19 cellular contexts compared by ENCODE assay signal in genomic region chr11:608751-609354, GRCh38. TPM values are rescaled to one million over a fixed set of nuclear protein-coding genes. Genes with fewer than 3 reads are reported as not detected.
DNase-seq lines count a peak whose midpoint lies in the region; ATAC-seq, FAIRE-seq and TF ChIP-seq lines count a peak whose summit lies in the region.
"Had no signal": no experiment of that assay in that cellular context is flagged by ENCODE, and none has a peak within 500 bp of the region (broad histone marks: within the 10 kb centered on the region; RNA-seq: fewer than 3 reads in every experiment).

No MANE protein-coding gene starts in this region.

- TSS peak; percentile 11 for BruUV-seq in K562 (replicated peaks; lab: Mats Ljungman, UMichigan)

- 94% methylated on average over 25 of the region's 37 CpGs for WGBS in K562 (ENCODE audit: insufficient coverage, low coverage, missing lambda C conversion rate)

- CTCF ChIA-PET in activated CD8-positive, alpha-beta memory T cell treated with anti-CD3 and anti-CD28 coated beads, Interleukin-2, amount 10 ng/mL, durations not matched to agents 7 days and 5 days (lab: Charles Lee), result interaction anchor here (1.1 to 1.6 kb wide), 2 partner anchors 54 to 90 kb away, joined by 3 read pairs; no protein-coding TSS in a partner anchor
- CTCF ChIA-PET in K562 (lab: Yijun Ruan, JAX; ENCODE audit: low intra/inter-chr PET ratio), result no interaction called here

- TF ChIP-seq CTCF in CD14-positive monocyte (IDR thresholded peaks at IDR 0.05) (no peak), K562 (IDR thresholded peaks at IDR 0.05 in 2 of 3, conservative IDR thresholded peaks at IDR 0.05 in 1 of 3; ENCODE audit: insufficient read depth in 2 of 3, low read depth in 1 of 3, low read length in 3 of 3) (no peak), nephron progenitor cell (IDR thresholded peaks at IDR 0.05) (no peak)

- in situ Hi-C loops in K562 (cut with MboI), result no loop called here

- H3K4me1 ChIP-seq in K562 (replicated peaks in 1 of 2; ENCODE audit: control insufficient read depth in 2 of 2, insufficient read depth in 2 of 2, low read length in 2 of 2), result peaks cover 0 to 50% of the 10 kb centered on the region in 2 experiments; a peak in 4 of 5 replicates

- TF ChIP-seq RAD21 in K562 (CRISPR knock-in tag; conservative IDR thresholded peaks at IDR 0.05 in 1 of 2, IDR thresholded peaks at IDR 0.05 in 1 of 2), result no peak

- peaks cover 98% of the 10 kb centered on the region for H3K36me3 ChIP-seq in K562 (ENCODE audit: control insufficient read depth, insufficient read depth, low read length)

- H3K27me3 Mint-ChIP-seq in activated CD8-positive, alpha-beta memory T cell treated with anti-CD3 and anti-CD28 coated beads, Interleukin-2, amount 10 ng/mL, durations not matched to agents 7 days and 5 days, result no peaks in the 10 kb centered on the region
- H3K27me3 Mint-ChIP-seq in CD14-positive monocyte (ENCODE audit: low read depth in 3 of 3) (peaks cover 0 to 1% (median 0%) of the 10 kb centered on the region in 3 donors), nephron progenitor cell (ENCODE audit: low read depth, poor library complexity) (no peaks in the 10 kb centered on the region)

- intact Hi-C loops in CD14-positive monocyte (cut with micrococcal nuclease) (no loop called here), K562 (cut with micrococcal nuclease) (no loop called here)

- H3K27ac Mint-ChIP-seq in activated CD8-positive, alpha-beta memory T cell treated with anti-CD3 and anti-CD28 coated beads, Interleukin-2, amount 10 ng/mL, durations not matched to agents 7 days and 5 days, result peak overlapping the region; percentile 49
- peak overlapping the region in 2 of 7 donors; percentile 33 to 43 for H3K27ac Mint-ChIP-seq in CD14-positive monocyte
- peak overlapping the region; percentile 94 for H3K27ac Mint-ChIP-seq in nephron progenitor cell

- H4K20me1 ChIP-seq in K562 (replicated peaks; ENCODE audit: control insufficient read depth, insufficient read depth, low read length), result peaks cover 17% of the 10 kb centered on the region

- H3K9me1 ChIP-seq in K562 (ENCODE audit: control insufficient read depth, insufficient read depth, low read length), result no peaks in the 10 kb centered on the region

- H3K27ac ChIP-seq in K562 (ENCODE audit: extremely low read depth, low read depth, low read length), result no peak overlapping the region

- ATAC-seq in activated CD8-positive, alpha-beta memory T cell treated with anti-CD3 and anti-CD28 coated beads, Interleukin-2, amount 10 ng/mL, durations not matched to agents 7 days and 5 days, result no peak
- ATAC-seq in K562, result no peak
- ATAC-seq in HG03159 (IDR thresholded peaks at IDR 0.05; ENCODE audit: unreplicated experiment), result no peak
- ATAC-seq: PC-3 had no signal

- DNase-seq in activated CD8-positive, alpha-beta memory T cell treated with anti-CD3 and anti-CD28 coated beads, Interleukin-2, amount 10 ng/mL, durations not matched to agents 7 days and 5 days, result no peak
- DNase-seq in activated CD8-positive, alpha-beta memory T cell treated with anti-CD3 and anti-CD28 coated beads, Interleukin-2, amount 50 U/mL, for 48 hours, result no peak
- peak; percentile 39 for DNase-seq in CD14-positive monocyte (ENCODE audit: low spot score)
- no peak for DNase-seq in K562 (ENCODE audit: extremely low read depth in 1 of 4, low spot score in 3 of 4)
- no peak for DNase-seq in nephron progenitor cell
- DNase-seq in COR-L47 (lab: John Stamatoyannopoulos, UW), result no peak
- DNase-seq in T-helper 1 cell, result no peak
- DNase-seq: DMS79 treated with DMSO at 0.1 percent for 48 hours, GDM1, HCEC 1CT, NCI-H1436, NCI-H2107, NCI-H69, PC-3, SHP77 had no signal

- H3K4me3 ChIP-seq in K562, result no peak overlapping the region

- no peak overlapping the region for H3K4me2 ChIP-seq in K562 (ENCODE audit: insufficient read depth, low read length)

- no peak overlapping the region for H3K4me3 Mint-ChIP-seq in activated CD8-positive, alpha-beta memory T cell treated with anti-CD3 and anti-CD28 coated beads, Interleukin-2, amount 10 ng/mL, durations not matched to agents 7 days and 5 days
- no peak overlapping the region for H3K4me3 Mint-ChIP-seq in CD14-positive monocyte
- H3K4me3 Mint-ChIP-seq in nephron progenitor cell, result no peak overlapping the region

- peaks cover 41% of the 10 kb centered on the region for H3K36me3 Mint-ChIP-seq in activated CD8-positive, alpha-beta memory T cell treated with anti-CD3 and anti-CD28 coated beads, Interleukin-2, amount 10 ng/mL, durations not matched to agents 7 days and 5 days
- H3K36me3 Mint-ChIP-seq in CD14-positive monocyte, result peaks cover 67 to 89% of the 10 kb centered on the region in 2 donors
- peaks cover 34% of the 10 kb centered on the region for H3K36me3 Mint-ChIP-seq in nephron progenitor cell (ENCODE audit: low read depth)

- no peak for TF ChIP-seq EP300 in K562 (IDR thresholded peaks at IDR 0.05; ENCODE audit: low read length)

- peaks cover 10% of the 10 kb centered on the region for H3K4me1 Mint-ChIP-seq in activated CD8-positive, alpha-beta memory T cell treated with anti-CD3 and anti-CD28 coated beads, Interleukin-2, amount 10 ng/mL, durations not matched to agents 7 days and 5 days
- peaks cover 7% of the 10 kb centered on the region for H3K4me1 Mint-ChIP-seq in CD14-positive monocyte
- peaks cover 17% of the 10 kb centered on the region for H3K4me1 Mint-ChIP-seq in nephron progenitor cell

- POLR2A ChIA-PET in K562 (lab: Yijun Ruan, JAX), result interaction anchor here (0.7 to 0.9 kb wide), 3 partner anchors 28 to 117 kb away, joined by 3 read pairs; no protein-coding TSS in a partner anchor

- no peaks in the 10 kb centered on the region for H3K9me3 ChIP-seq in K562 (replicated peaks; ENCODE audit: control insufficient read depth, insufficient read depth, low read depth, low read length)

- H3K79me2 ChIP-seq in K562 (ENCODE audit: control insufficient read depth, insufficient read depth, low read length), result peaks cover 3% of the 10 kb centered on the region; the same call in 1 of the 3 replicates

- no peak for TF ChIP-seq POLR2A in K562 (conservative IDR thresholded peaks at IDR 0.05)

- no peak for FAIRE-seq in K562 (lab: Jason Lieb, UNC)
- FAIRE-seq: A204.1, D721Med, HTR-8/SVneo had no signal

- no peaks in the 10 kb centered on the region for H3K9me3 Mint-ChIP-seq in activated CD8-positive, alpha-beta memory T cell treated with anti-CD3 and anti-CD28 coated beads, Interleukin-2, amount 10 ng/mL, durations not matched to agents 7 days and 5 days (ENCODE audit: low read depth)
- no peaks in the 10 kb centered on the region for H3K9me3 Mint-ChIP-seq in CD14-positive monocyte
- no peaks in the 10 kb centered on the region for H3K9me3 Mint-ChIP-seq in nephron progenitor cell

- no peak overlapping the region for H3K9ac ChIP-seq in K562 (ENCODE audit: insufficient read depth in 1 of 2, low read depth in 2 of 2, low read length in 2 of 2)

- no peak overlapping the region for H2AFZ ChIP-seq in K562 (ENCODE audit: low read depth, low read length)

- no peaks in the 10 kb centered on the region for H3K27me3 ChIP-seq in K562 (ENCODE audit: control insufficient read depth in 2 of 2, insufficient read depth in 2 of 2, low read length in 2 of 2)

RNA-seq across cellular contexts. Expression of gene IRF7, which starts 6.9 kb away (rescaled TPM):
- total RNA-seq in activated CD8-positive, alpha-beta memory T cell treated with anti-CD3 and anti-CD28 coated beads, Interleukin-2, amount 10 ng/mL, durations not matched to agents 7 days and 5 days, result 100 to 1,000 TPM; 146 to 267 TPM
- polyA plus RNA-seq in CD14-positive monocyte (10 to 100 TPM; 38.6 to 42.9 TPM), K562 (2011; rRNA removed) (1.8 and 3.5 TPM in 2 replicates), K562 (2014; fragmentation: Illumina TruSeq; extraction: Trizol) (0.64 and 2.2 TPM in 2 replicates), K562 (2014; fragmentation: Nextera tagmentation; extraction: Ambion mirVana) (under 1 TPM; 0.27 to 0.48 TPM), K562 (2014; rRNA removed) (3.8 and 7.4 TPM in 2 replicates)
- total RNA-seq in K562 (2011; cell fraction: chromatin; rRNA removed; ENCODE audit: low replicate concordance), result 3.7 and 21.2 TPM in 2 replicates
- total RNA-seq in K562 (2011; cell fraction: nucleolus; rRNA removed), result 23.2 and 27.2 TPM in 2 replicates
- total RNA-seq in K562 (2011; cell fraction: nucleoplasm; rRNA removed), result 10.0 and 11.6 TPM in 2 replicates
- total RNA-seq in K562 (2014; rRNA removed) (3.7 and 8.3 TPM in 2 replicates), K562 (2014; rRNA removed; fragmentation: Illumina TruSeq; extraction: Trizol) (0.29 TPM in 1 of 2 replicates, not detected in the other), K562 (2015; rRNA removed; fragmentation: Illumina TruSeq; extraction: Trizol) (2.0 and 2.2 TPM in 2 replicates), K562 (2021) (6.5 and 7.6 TPM in 2 replicates)
- 2.7 and 6.6 TPM in 2 replicates for polyA plus RNA-seq in K562 (2011; cell fraction: cytosol; rRNA removed)
- polyA plus RNA-seq in K562 (2011; cell fraction: nucleus; rRNA removed), result 21.3 and 30.3 TPM in 2 replicates
- polyA plus RNA-seq in K562 (2012), result 4.0 and 11.8 TPM in 2 replicates
- 0.42 and 0.49 TPM in 2 replicates for polyA minus RNA-seq in K562 (2011; rRNA and poly(A)+ RNA removed)
- polyA minus RNA-seq in K562 (2011; cell fraction: cytosol; rRNA and poly(A)+ RNA removed), result 1.3 and 5.2 TPM in 2 replicates
- polyA minus RNA-seq in K562 (2011; cell fraction: nucleus; rRNA and poly(A)+ RNA removed), result 10.6 and 12.6 TPM in 2 replicates

RNA-seq across cellular contexts. Expression of gene CDHR5, which starts 15.9 kb away (rescaled TPM):
- total RNA-seq in activated CD8-positive, alpha-beta memory T cell treated with anti-CD3 and anti-CD28 coated beads, Interleukin-2, amount 10 ng/mL, durations not matched to agents 7 days and 5 days, result not detected
- polyA plus RNA-seq in CD14-positive monocyte, result under 1 TPM; 0.18 TPM
- not detected in 2 replicates for total RNA-seq in K562 (2011; cell fraction: chromatin; rRNA removed; ENCODE audit: low replicate concordance)
- total RNA-seq in K562 (2011; cell fraction: nucleolus; rRNA removed), result not detected in 2 replicates
- not detected in 2 replicates for total RNA-seq in K562 (2011; cell fraction: nucleoplasm; rRNA removed)
- not detected in 2 replicates for total RNA-seq in K562 (2014; rRNA removed)
- total RNA-seq in K562 (2014; rRNA removed; fragmentation: Illumina TruSeq; extraction: Trizol), result not detected in 2 replicates
- total RNA-seq in K562 (2015; rRNA removed; fragmentation: Illumina TruSeq; extraction: Trizol), result not detected in 2 replicates
- total RNA-seq in K562 (2021), result 0.16 TPM in 1 of 2 replicates, not detected in the other
- not detected in 2 replicates for polyA plus RNA-seq in K562 (2011; rRNA removed)
- polyA plus RNA-seq in K562 (2011; cell fraction: cytosol; rRNA removed), result not detected in 2 replicates
- polyA plus RNA-seq in K562 (2011; cell fraction: nucleus; rRNA removed), result not detected in 2 replicates
- 0.06 and 0.14 TPM in 2 replicates for polyA plus RNA-seq in K562 (2012)
- not detected in 2 replicates for polyA plus RNA-seq in K562 (2014; fragmentation: Illumina TruSeq; extraction: Trizol)
- polyA plus RNA-seq in K562 (2014; fragmentation: Nextera tagmentation; extraction: Ambion mirVana), result not detected
- not detected in 2 replicates for polyA plus RNA-seq in K562 (2014; rRNA removed)
- polyA minus RNA-seq in K562 (2011; rRNA and poly(A)+ RNA removed), result not detected in 2 replicates
- not detected in 2 replicates for polyA minus RNA-seq in K562 (2011; cell fraction: cytosol; rRNA and poly(A)+ RNA removed)
- polyA minus RNA-seq in K562 (2011; cell fraction: nucleus; rRNA and poly(A)+ RNA removed), result not detected in 2 replicates
- total RNA-seq: PC-3 had no signal

RNA-seq across cellular contexts. Expression of gene SCT, which starts 18.1 kb away (rescaled TPM):
- total RNA-seq in activated CD8-positive, alpha-beta memory T cell treated with anti-CD3 and anti-CD28 coated beads, Interleukin-2, amount 10 ng/mL, durations not matched to agents 7 days and 5 days, result not detected
- not detected for polyA plus RNA-seq in CD14-positive monocyte
- not detected in 2 replicates for total RNA-seq in K562 (2011; cell fraction: chromatin; rRNA removed; ENCODE audit: low replicate concordance)
- total RNA-seq in K562 (2011; cell fraction: nucleolus; rRNA removed), result not detected in 2 replicates
- not detected in 2 replicates for total RNA-seq in K562 (2011; cell fraction: nucleoplasm; rRNA removed)
- total RNA-seq in K562 (2014; rRNA removed), result not detected in 2 replicates
- total RNA-seq in K562 (2014; rRNA removed; fragmentation: Illumina TruSeq; extraction: Trizol), result not detected in 2 replicates
- total RNA-seq in K562 (2015; rRNA removed; fragmentation: Illumina TruSeq; extraction: Trizol), result not detected in 2 replicates
- total RNA-seq in K562 (2021), result not detected in 2 replicates
- polyA plus RNA-seq in K562 (2011; rRNA removed), result not detected in 2 replicates
- not detected in 2 replicates for polyA plus RNA-seq in K562 (2011; cell fraction: cytosol; rRNA removed)
- not detected in 2 replicates for polyA plus RNA-seq in K562 (2011; cell fraction: nucleus; rRNA removed)
- not detected in 2 replicates for polyA plus RNA-seq in K562 (2012)
- not detected in 2 replicates for polyA plus RNA-seq in K562 (2014; fragmentation: Illumina TruSeq; extraction: Trizol)
- polyA plus RNA-seq in K562 (2014; fragmentation: Nextera tagmentation; extraction: Ambion mirVana), result not detected
- not detected in 2 replicates for polyA plus RNA-seq in K562 (2014; rRNA removed)
- polyA minus RNA-seq in K562 (2011; rRNA and poly(A)+ RNA removed), result not detected in 2 replicates
- not detected in 2 replicates for polyA minus RNA-seq in K562 (2011; cell fraction: cytosol; rRNA and poly(A)+ RNA removed)
- not detected in 2 replicates for polyA minus RNA-seq in K562 (2011; cell fraction: nucleus; rRNA and poly(A)+ RNA removed)
- total RNA-seq: PC-3 had no signal

RNA-seq across cellular contexts. Expression of gene DRD4, which starts 28.2 kb away (rescaled TPM):
- total RNA-seq in activated CD8-positive, alpha-beta memory T cell treated with anti-CD3 and anti-CD28 coated beads, Interleukin-2, amount 10 ng/mL, durations not matched to agents 7 days and 5 days, result under 1 TPM; 0.16 to 0.41 TPM
- polyA plus RNA-seq in CD14-positive monocyte (not detected), K562 (2011; rRNA removed) (0.11 TPM in 1 of 2 replicates, not detected in the other), K562 (2014; fragmentation: Illumina TruSeq; extraction: Trizol) (0.11 TPM in 1 of 2 replicates, not detected in the other), K562 (2014; fragmentation: Nextera tagmentation; extraction: Ambion mirVana) (under 1 TPM in 1 of 2 experiments, not detected in 1; 0.04 TPM), K562 (2014; rRNA removed) (0.27 and 0.49 TPM in 2 replicates)
- total RNA-seq in K562 (2011; cell fraction: chromatin; rRNA removed; ENCODE audit: low replicate concordance), result 0.30 and 1.00 TPM in 2 replicates
- total RNA-seq in K562 (2011; cell fraction: nucleolus; rRNA removed), result 0.67 and 0.79 TPM in 2 replicates
- total RNA-seq in K562 (2011; cell fraction: nucleoplasm; rRNA removed), result 0.59 and 1.1 TPM in 2 replicates
- total RNA-seq in K562 (2014; rRNA removed) (0.24 TPM in 1 of 2 replicates, not detected in the other), K562 (2014; rRNA removed; fragmentation: Illumina TruSeq; extraction: Trizol) (not detected in 2 replicates), K562 (2015; rRNA removed; fragmentation: Illumina TruSeq; extraction: Trizol) (0.14 TPM in 1 of 2 replicates, not detected in the other), K562 (2021) (0.95 and 1.4 TPM in 2 replicates)
- polyA plus RNA-seq in K562 (2011; cell fraction: cytosol; rRNA removed), result 0.04 and 0.06 TPM in 2 replicates
- polyA plus RNA-seq in K562 (2011; cell fraction: nucleus; rRNA removed), result 0.60 and 0.70 TPM in 2 replicates
- 0.36 and 0.51 TPM in 2 replicates for polyA plus RNA-seq in K562 (2012)
- polyA minus RNA-seq in K562 (2011; rRNA and poly(A)+ RNA removed), result not detected in 2 replicates
- polyA minus RNA-seq in K562 (2011; cell fraction: cytosol; rRNA and poly(A)+ RNA removed), result not detected in 2 replicates
- 0.13 and 0.22 TPM in 2 replicates for polyA minus RNA-seq in K562 (2011; cell fraction: nucleus; rRNA and poly(A)+ RNA removed)

RNA-seq across cellular contexts. Expression of gene PHRF1, which starts 32.6 kb away (rescaled TPM):
- total RNA-seq in activated CD8-positive, alpha-beta memory T cell treated with anti-CD3 and anti-CD28 coated beads, Interleukin-2, amount 10 ng/mL, durations not matched to agents 7 days and 5 days, result 10 to 100 TPM; 60.2 to 62.0 TPM
- polyA plus RNA-seq in CD14-positive monocyte (1 to 10 TPM; 1.3 to 3.3 TPM), K562 (2011; rRNA removed) (7.5 and 10.5 TPM in 2 replicates), K562 (2014; fragmentation: Illumina TruSeq; extraction: Trizol) (7.7 and 14.5 TPM in 2 replicates), K562 (2014; fragmentation: Nextera tagmentation; extraction: Ambion mirVana) (under 1 TPM; 0.07 to 0.18 TPM), K562 (2014; rRNA removed) (16.9 and 19.9 TPM in 2 replicates)
- 57.3 and 135 TPM in 2 replicates for total RNA-seq in K562 (2011; cell fraction: chromatin; rRNA removed; ENCODE audit: low replicate concordance)
- 56.1 and 60.9 TPM in 2 replicates for total RNA-seq in K562 (2011; cell fraction: nucleolus; rRNA removed)
- total RNA-seq in K562 (2011; cell fraction: nucleoplasm; rRNA removed), result 48.9 and 51.5 TPM in 2 replicates
- total RNA-seq in K562 (2014; rRNA removed) (20.4 and 28.6 TPM in 2 replicates), K562 (2014; rRNA removed; fragmentation: Illumina TruSeq; extraction: Trizol) (4.2 and 4.9 TPM in 2 replicates), K562 (2015; rRNA removed; fragmentation: Illumina TruSeq; extraction: Trizol) (17.4 and 19.1 TPM in 2 replicates), K562 (2021) (34.5 and 37.2 TPM in 2 replicates)
- polyA plus RNA-seq in K562 (2011; cell fraction: cytosol; rRNA removed), result 7.2 and 14.5 TPM in 2 replicates
- polyA plus RNA-seq in K562 (2011; cell fraction: nucleus; rRNA removed), result 27.6 and 43.0 TPM in 2 replicates
- 12.2 and 16.7 TPM in 2 replicates for polyA plus RNA-seq in K562 (2012)
- 6.1 and 8.0 TPM in 2 replicates for polyA minus RNA-seq in K562 (2011; rRNA and poly(A)+ RNA removed)
- 13.6 and 23.3 TPM in 2 replicates for polyA minus RNA-seq in K562 (2011; cell fraction: cytosol; rRNA and poly(A)+ RNA removed)
- polyA minus RNA-seq in K562 (2011; cell fraction: nucleus; rRNA and poly(A)+ RNA removed), result 15.5 and 20.1 TPM in 2 replicates

Comparison
In these comparisons a context has a peak if more than half of its experiments do, and no peak if none do; other contexts are left out.
1. RNA of gene IRF7, which starts 6.9 kb away (total RNA-seq): 146 to 267 TPM in activated CD8-positive, alpha-beta memory T cell treated with anti-CD3 and anti-CD28 coated beads, Interleukin-2, amount 10 ng/mL, durations not matched to agents 7 days and 5 days; 0.29 to 27.2 TPM in K562; every median in the first group is over 4 times any median in the second.